ENCODE assay signal across 21 cellular contexts in the genomic region with DNA sequence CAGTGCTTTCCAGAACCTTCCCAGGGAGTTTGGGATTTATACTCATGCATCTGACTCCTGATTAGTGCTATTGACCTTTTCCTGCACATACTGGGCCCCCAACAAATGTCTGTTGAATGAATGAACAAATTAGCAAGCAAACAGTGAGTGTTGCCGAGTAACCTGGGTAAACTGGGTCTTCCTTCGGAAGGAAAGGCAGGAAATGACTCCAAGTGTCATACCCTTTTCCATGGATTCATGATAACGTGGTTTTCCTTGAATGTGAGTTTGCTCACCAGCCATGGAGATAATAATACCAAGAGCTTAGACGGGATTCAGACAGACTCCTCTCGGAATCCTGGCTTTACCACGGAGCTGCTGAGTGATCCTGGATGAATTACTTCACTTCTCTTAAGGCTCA. TPM values are rescaled to one million over a fixed set of nuclear protein-coding genes. Genes with fewer than 3 reads are reported as not detected.
A peak's percentile ranks its signal among the peaks of the same experiment; 100 is the strongest.
DNase-seq lines count a peak whose midpoint lies in the region; ATAC-seq, FAIRE-seq and TF ChIP-seq lines count a peak whose summit lies in the region.
"Had no signal": no experiment of that assay in that cellular context is flagged by ENCODE, and none has a peak within 500 bp of the region (broad histone marks: within the 10 kb centered on the region; RNA-seq: fewer than 3 reads in every experiment).

No MANE protein-coding gene starts in this region.

- CTCF ChIA-PET in HepG2 (lab: Yijun Ruan, JAX; ENCODE audit: low intra/inter-chr PET ratio, low total read pairs) (no interaction called here), endothelial cell of umbilical vein (lab: Charles Lee) (interaction anchor here (1.3 to 1.8 kb wide), 3 partner anchors 8 to 77 kb away, joined by 3 to 9 read pairs (median 3); no protein-coding TSS in a partner anchor), OCI-LY7 (lab: Charles Lee; ENCODE audit: unreplicated experiment) (no interaction called here)

- H3K36me3 ChIP-seq in liver (ENCODE audit: control insufficient read depth in 4 of 4, insufficient read depth in 3 of 4, low read depth in 1 of 4, low read length in 3 of 4) (no peaks in the 10 kb centered on the region), HepG2 (replicated peaks in 1 of 2; ENCODE audit: control insufficient read depth in 1 of 2, insufficient read depth in 2 of 2, low read length in 2 of 2) (no peaks in the 10 kb centered on the region), endothelial cell of umbilical vein (ENCODE audit: control insufficient read depth in 2 of 2, extremely low read depth in 1 of 2, insufficient read depth in 2 of 2, low read length in 2 of 2) (no peaks in the 10 kb centered on the region), mesodermal cell (ENCODE audit: control insufficient read depth, insufficient read depth, low read length) (no peaks in the 10 kb centered on the region), OCI-LY7 (ENCODE audit: insufficient read depth, low read length) (no peaks in the 10 kb centered on the region), H7 (replicated peaks; ENCODE audit: control insufficient read depth, insufficient read depth, low read length) (no peaks in the 10 kb centered on the region)

- H3K4me3 ChIP-seq in liver (ENCODE audit: low read depth in 1 of 3, low read length in 3 of 3) (no peak overlapping the region), HepG2 (replicated peaks in 1 of 3; ENCODE audit: insufficient read depth in 1 of 3, low read depth in 2 of 3, low read length in 3 of 3) (no peak overlapping the region), endothelial cell of umbilical vein (replicated peaks in 1 of 3; ENCODE audit: insufficient read depth in 1 of 3, low read depth in 1 of 3, low read length in 3 of 3) (no peak overlapping the region), mesodermal cell (ENCODE audit: extremely low read depth, insufficient read depth, low read length, poor library complexity, severe bottlenecking) (no peak overlapping the region), OCI-LY7 (ENCODE audit: low read depth, low read length, poor library complexity, severe bottlenecking) (no peak overlapping the region), H7 (ENCODE audit: insufficient read depth, low read depth, low read length) (no peak overlapping the region)
- H3K4me3 ChIP-seq: BLaER1 treated with 17β-estradiol and CSF1 and Interleukin-3, amounts not matched to agents 10 nM and 100 nM; K562 had no signal

- H3K9ac ChIP-seq in liver (ENCODE audit: low read depth in 1 of 2, low read length in 2 of 2) (no peak overlapping the region), HepG2 (ENCODE audit: insufficient read depth, low read depth, low read length) (no peak overlapping the region), endothelial cell of umbilical vein (replicated peaks; ENCODE audit: extremely low read depth, insufficient read depth, low read length) (peak overlapping the region; percentile 21)
- H3K9ac ChIP-seq: BLaER1 treated with 17β-estradiol and CSF1 and Interleukin-3, amounts not matched to agents 10 nM and 100 nM had no signal

- in situ Hi-C loops in HepG2 (cut with HindIII; ENCODE audit: extremely low pct_ligation_motif_present, low pct_unique_long_range_greater_than_20kb) = no loop called here

- BruUV-seq in HepG2 (replicated peaks; lab: Mats Ljungman, UMichigan) (no TSS peak), endothelial cell of umbilical vein (replicated peaks; lab: Mats Ljungman, UMichigan) (no TSS peak), OCI-LY7 (replicated peaks; lab: Mats Ljungman, UMichigan) (no TSS peak)

- TF ChIP-seq RAD21 in liver (IDR thresholded peaks at IDR 0.05) (no peak), HepG2 (CRISPR knock-in tag; IDR thresholded peaks at IDR 0.05) (no peak)

- POLR2A ChIA-PET in HepG2 (lab: Yijun Ruan, JAX) (no interaction called here), endothelial cell of umbilical vein (lab: Charles Lee) (no interaction called here), OCI-LY7 (lab: Charles Lee) (no interaction called here)

- peaks cover 0 to 9% (median 5%) of the 10 kb centered on the region in 4 donors for H3K9me3 ChIP-seq in liver (ENCODE audit: control insufficient read depth in 4 of 4, low read length in 3 of 4)
- H3K9me3 ChIP-seq in HepG2 (ENCODE audit: low read length) = peaks cover 12% of the 10 kb centered on the region
- H3K9me3 ChIP-seq in endothelial cell of umbilical vein (replicated peaks; ENCODE audit: control insufficient read depth, insufficient read depth, low read length) = no peaks in the 10 kb centered on the region
- peaks cover 16% of the 10 kb centered on the region for H3K9me3 ChIP-seq in mesodermal cell (ENCODE audit: control insufficient read depth, low read length)
- H3K9me3 ChIP-seq in OCI-LY7 (ENCODE audit: low read length) = no peaks in the 10 kb centered on the region

- intact Hi-C loops in HepG2 (cut with micrococcal nuclease; ENCODE audit: unreplicated experiment) = loop anchor here (10.0 kb wide), 1 partner anchor 77 kb away; no protein-coding TSS in a partner anchor
- intact Hi-C loops in endothelial cell of umbilical vein (cut with micrococcal nuclease) = loop anchor here (5.0 to 10.0 kb wide), 2 partner anchors 75 to 433 kb away; no protein-coding TSS in a partner anchor
- intact Hi-C loops in OCI-LY7 (cut with micrococcal nuclease; ENCODE audit: unreplicated experiment) = loop anchor here (10.0 kb wide), 1 partner anchor 163 kb away; no protein-coding TSS in a partner anchor

- no peaks in the 10 kb centered on the region for H3K79me2 ChIP-seq in HepG2 (ENCODE audit: insufficient read depth, low read length)
- no peaks in the 10 kb centered on the region for H3K79me2 ChIP-seq in endothelial cell of umbilical vein (ENCODE audit: control insufficient read depth, insufficient read depth, low read length)
- H3K79me2 ChIP-seq in OCI-LY7 (ENCODE audit: insufficient read depth, low read depth, low read length) = no peaks in the 10 kb centered on the region

- H4K20me1 ChIP-seq in HepG2 (ENCODE audit: insufficient read depth, low read length) = no peaks in the 10 kb centered on the region
- H4K20me1 ChIP-seq in endothelial cell of umbilical vein (replicated peaks; ENCODE audit: control insufficient read depth, extremely low read depth, insufficient read depth, low read length) = no peaks in the 10 kb centered on the region
- H4K20me1 ChIP-seq in OCI-LY7 (ENCODE audit: insufficient read depth, low read length) = no peaks in the 10 kb centered on the region
- H4K20me1 ChIP-seq: BLaER1 treated with 17β-estradiol and CSF1 and Interleukin-3, amounts not matched to agents 10 nM and 100 nM had no signal

- no peak for ATAC-seq in HepG2
- ATAC-seq: CD8-positive, alpha-beta T cell; K562 had no signal

- FAIRE-seq in HepG2 (lab: Jason Lieb, UNC) (no peak), endothelial cell of umbilical vein (lab: Jason Lieb, UNC) (peak; percentile 77)
- FAIRE-seq: H1, K562 had no signal

- H3K9me1 ChIP-seq in endothelial cell of umbilical vein (replicated peaks; ENCODE audit: control insufficient read depth, extremely low read depth, insufficient read depth, low read length) = no peaks in the 10 kb centered on the region

- H3K27me3 ChIP-seq in liver (ENCODE audit: control insufficient read depth in 4 of 4, insufficient read depth in 4 of 4, low read length in 3 of 4) (no peaks in the 10 kb centered on the region), HepG2 (ENCODE audit: control insufficient read depth in 1 of 2, insufficient read depth in 2 of 2, low read length in 2 of 2) (peaks cover 1 to 18% of the 10 kb centered on the region in 2 experiments; a peak in 4 of 5 replicates), endothelial cell of umbilical vein (ENCODE audit: control insufficient read depth in 2 of 2, insufficient read depth in 2 of 2, low read length in 2 of 2) (no peaks in the 10 kb centered on the region), H7 (ENCODE audit: control insufficient read depth, insufficient read depth, low read length) (no peaks in the 10 kb centered on the region)
- H3K27me3 ChIP-seq: BLaER1 treated with 17β-estradiol and CSF1 and Interleukin-3, amounts not matched to agents 10 nM and 100 nM had no signal

- H3K27ac ChIP-seq in liver (ENCODE audit: low read depth in 1 of 2, low read length in 2 of 2) = peak overlapping the region in 1 of 2 donors; percentile 21
- no peak overlapping the region for H3K27ac ChIP-seq in HepG2 (ENCODE audit: extremely low read length, insufficient read depth, low read length)
- peak overlapping the region; percentile 51 for H3K27ac ChIP-seq in endothelial cell of umbilical vein (ENCODE audit: insufficient read depth, low read depth, low read length)
- H3K27ac ChIP-seq in mesodermal cell (ENCODE audit: low read depth, low read length, severe bottlenecking) = peak overlapping the region; percentile 29
- H3K27ac ChIP-seq in OCI-LY7 (ENCODE audit: low read depth, low read length, poor library complexity, severe bottlenecking) = no peak overlapping the region
- H3K27ac ChIP-seq: BLaER1 treated with 17β-estradiol and CSF1 and Interleukin-3, amounts not matched to agents 10 nM and 100 nM had no signal

- H3K9me2 ChIP-seq in OCI-LY7 (ENCODE audit: insufficient read depth, low read length) = no peaks in the 10 kb centered on the region

- TF ChIP-seq POLR2A in HepG2 (IDR thresholded peaks at IDR 0.05; ENCODE audit: insufficient read depth in 1 of 2, low read depth in 2 of 2, low read length in 2 of 2) (no peak), endothelial cell of umbilical vein (IDR thresholded peaks at IDR 0.05; ENCODE audit: low read depth, low read length) (no peak)

- 70% methylated on average over 6 of the region's 6 CpGs for WGBS in liver
- WGBS in HepG2 (ENCODE audit: low lambda C conversion rate) = 2% methylated on average over 6 of the region's 6 CpGs
- WGBS in mesodermal cell (ENCODE audit: insufficient coverage in 2 of 2), 2 experiments = 66 to 76% methylated on average over 6 of the region's 6 CpGs

- dilution Hi-C loops in endothelial cell of umbilical vein (cut with MboI; ENCODE audit: extremely low pct_ligation_motif_present, low sequenced_read_pairs) = no loop called here

- no peak for DNase-seq in HepG2 (ENCODE audit: low spot score)
- peak; percentile 78 for DNase-seq in endothelial cell of umbilical vein (ENCODE audit: low read depth, low spot score)
- DNase-seq in OCI-LY7 (ENCODE audit: low spot score) = no peak
- DNase-seq in effector CD8-positive, alpha-beta T cell (lab: John Stamatoyannopoulos, UW) = no peak
- no peak for DNase-seq in H7
- DNase-seq: 8988T; Calu3; CD8-positive, alpha-beta T cell; GF-D8; NCI-H1092; NCI-H146; NCI-H2029; NCI-H345; NCI-H524; RPMI8226; SHP77 had no signal

- TF ChIP-seq CTCF in liver (IDR thresholded peaks at IDR 0.05; ENCODE audit: low read depth, low read length, missing input control) = no peak
- TF ChIP-seq CTCF in HepG2 (CRISPR knock-in tag; IDR thresholded peaks at IDR 0.05) = no peak
- TF ChIP-seq CTCF in endothelial cell of umbilical vein (IDR thresholded peaks at IDR 0.05; ENCODE audit: extremely low read depth in 1 of 2, insufficient read depth in 1 of 2, low read depth in 1 of 2, low read length in 2 of 2) = no peak
- no peak for TF ChIP-seq CTCF in OCI-LY7 (conservative IDR thresholded peaks at IDR 0.05; ENCODE audit: low read length)

- H3K4me2 ChIP-seq in HepG2 (ENCODE audit: low read depth, low read length) = no peak overlapping the region
- H3K4me2 ChIP-seq in endothelial cell of umbilical vein (ENCODE audit: insufficient read depth, low read length) = peak overlapping the region; percentile 46
- H3K4me2 ChIP-seq in OCI-LY7 (ENCODE audit: low read length) = no peak overlapping the region
- H3K4me2 ChIP-seq: BLaER1 treated with 17β-estradiol and CSF1 and Interleukin-3, amounts not matched to agents 10 nM and 100 nM had no signal

- H3K4me1 ChIP-seq in liver (ENCODE audit: control insufficient read depth in 4 of 4, insufficient read depth in 4 of 4, low read length in 3 of 4) (no peaks in the 10 kb centered on the region), HepG2 (ENCODE audit: insufficient read depth, low read length) (no peaks in the 10 kb centered on the region), endothelial cell of umbilical vein (ENCODE audit: control insufficient read depth, extremely low read depth, insufficient read depth, low read length) (peaks cover 14% of the 10 kb centered on the region), mesodermal cell (ENCODE audit: control insufficient read depth, insufficient read depth, low read length, poor library complexity, severe bottlenecking) (peaks cover 17% of the 10 kb centered on the region), OCI-LY7 (ENCODE audit: insufficient read depth, low read length, poor library complexity, severe bottlenecking) (no peaks in the 10 kb centered on the region)

- H2AFZ ChIP-seq in HepG2 (ENCODE audit: low read length) (no peak overlapping the region), endothelial cell of umbilical vein (ENCODE audit: low read depth, low read length) (peak overlapping the region; percentile 23), OCI-LY7 (ENCODE audit: low read length) (no peak overlapping the region)

- TF ChIP-seq EP300 in HepG2 (IDR thresholded peaks at IDR 0.05; ENCODE audit: low read depth in 2 of 2, low read length in 2 of 2) (no peak), HepG2 (CRISPR knock-in tag; IDR thresholded peaks at IDR 0.05; ENCODE audit: borderline replicate concordance) (no peak)

RNA-seq across cellular contexts. Expression of a gene that starts 16.7 kb away (rescaled TPM):
- total RNA-seq in liver = 1 to 10 TPM in 1 of 2 donors, under 1 TPM in 1; 0.93 to 2.4 TPM
- under 1 TPM; 0.46 to 0.52 TPM for polyA plus RNA-seq in liver
- total RNA-seq in HepG2 (2016; rRNA removed; fragmentation: Illumina TruSeq; extraction: Trizol) = 0.04 and 0.08 TPM in 2 replicates
- total RNA-seq in HepG2 (2016; cell fraction: cytosol; rRNA removed; fragmentation: Illumina TruSeq; extraction: Trizol; ENCODE audit: low read depth) = 0.09 TPM in 1 of 2 replicates, not detected in the other
- 0.03 and 0.04 TPM in 2 replicates for total RNA-seq in HepG2 (2016; cell fraction: insoluble cytoplasmic fraction; rRNA removed; fragmentation: Illumina TruSeq; extraction: Trizol)
- 0.03 TPM in 1 of 2 replicates, not detected in the other for total RNA-seq in HepG2 (2016; cell fraction: membrane; rRNA removed; fragmentation: Illumina TruSeq; extraction: Trizol)
- 0.16 TPM in 1 of 2 replicates, not detected in the other for total RNA-seq in HepG2 (2016; cell fraction: nucleus; rRNA removed; fragmentation: Illumina TruSeq; extraction: Trizol)
- polyA plus RNA-seq in HepG2 (2011; rRNA removed) = 0.17 and 0.27 TPM in 2 replicates
- polyA plus RNA-seq in HepG2 (2011; cell fraction: cytosol; rRNA removed) = 0.05 and 0.21 TPM in 2 replicates
- 0.80 and 1.8 TPM in 2 replicates for polyA plus RNA-seq in HepG2 (2011; cell fraction: nucleus; rRNA removed)
- polyA plus RNA-seq in HepG2 (2012) = 0.08 and 0.27 TPM in 2 replicates
- polyA plus RNA-seq in HepG2 (2016; cell fraction: cytosol; fragmentation: Illumina TruSeq; extraction: Trizol; ENCODE audit: low read depth) = not detected in 2 replicates
- 0.11 and 0.14 TPM in 2 replicates for polyA plus RNA-seq in HepG2 (2016; cell fraction: insoluble cytoplasmic fraction; fragmentation: Illumina TruSeq; extraction: Trizol; ENCODE audit: low read depth)
- polyA plus RNA-seq in HepG2 (2016; cell fraction: membrane; fragmentation: Illumina TruSeq; extraction: Trizol; ENCODE audit: low read depth) = not detected in 2 replicates
- polyA plus RNA-seq in HepG2 (2016; cell fraction: nucleus; fragmentation: Illumina TruSeq; extraction: Trizol; ENCODE audit: insufficient read depth, low read depth) = 0.25 and 0.27 TPM in 2 replicates
- 0.32 TPM in 1 of 2 replicates, not detected in the other for polyA minus RNA-seq in HepG2 (2011; rRNA and poly(A)+ RNA removed; ENCODE audit: low replicate concordance)
- polyA minus RNA-seq in HepG2 (2011; cell fraction: cytosol; rRNA and poly(A)+ RNA removed) = 0.20 TPM in 1 of 2 replicates, not detected in the other
- 0.37 and 0.64 TPM in 2 replicates for polyA minus RNA-seq in HepG2 (2011; cell fraction: nucleus; rRNA and poly(A)+ RNA removed)
- 0.28 and 0.44 TPM in 2 replicates for total RNA-seq in endothelial cell of umbilical vein
- 0.69 and 0.97 TPM in 2 replicates for polyA plus RNA-seq in endothelial cell of umbilical vein
- 0.45 and 0.51 TPM in 2 replicates for polyA plus RNA-seq in endothelial cell of umbilical vein (2011; cell fraction: cytosol; rRNA removed)
- 2.9 and 5.2 TPM in 2 replicates for polyA plus RNA-seq in endothelial cell of umbilical vein (2011; cell fraction: nucleus; rRNA removed)
- polyA plus RNA-seq in endothelial cell of umbilical vein (2012) = 0.35 TPM in 2 replicates
- 1.4 and 2.1 TPM in 2 replicates for polyA minus RNA-seq in endothelial cell of umbilical vein
- not detected for polyA minus RNA-seq in endothelial cell of umbilical vein (2011; cell fraction: cytosol; rRNA and poly(A)+ RNA removed)
- polyA minus RNA-seq in endothelial cell of umbilical vein (2011; cell fraction: nucleus; rRNA and poly(A)+ RNA removed) = 2.7 and 4.6 TPM in 2 replicates
- 1.1 TPM for polyA plus RNA-seq in mesodermal cell (2013, experiment 1 of 2)
- 0.56 TPM for polyA plus RNA-seq in mesodermal cell (2013, experiment 2 of 2)
- total RNA-seq in OCI-LY7 (2014; rRNA removed; shearing (Covaris generic)) = 0.31 and 0.32 TPM in 2 replicates
- total RNA-seq in OCI-LY7 (2022) = 0.13 and 0.48 TPM in 2 replicates
- total RNA-seq in H7 (2014; rRNA removed; shearing (Covaris generic)) = 0.22 and 0.28 TPM in 2 replicates
- total RNA-seq: Calu3 had no signal

Comparison
In these comparisons a context has a peak if more than half of its experiments do, and no peak if none do; other contexts are left out.
1. H3K27ac ChIP-seq: peak in endothelial cell of umbilical vein (single experiment) and mesodermal cell (single experiment); none in HepG2 (single experiment) and OCI-LY7 (single experiment).